In the genomic region with DNA sequence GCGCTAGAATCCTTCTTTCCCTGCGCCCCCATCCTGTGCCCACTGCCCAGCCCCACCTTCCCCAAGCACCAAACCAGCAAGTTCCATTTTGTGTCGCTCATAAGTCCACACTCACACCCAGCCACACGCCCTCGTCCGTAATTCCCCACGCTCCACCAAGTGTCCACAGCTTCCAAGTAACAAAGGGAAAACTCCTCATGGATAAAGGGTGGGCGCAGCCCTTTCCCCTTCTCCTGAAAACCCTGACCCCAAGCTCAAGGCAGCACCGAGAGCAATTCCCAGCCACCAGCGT, we compare ENCODE assay signal across 9 cellular contexts. TPM values are rescaled to one million over a fixed set of nuclear protein-coding genes. Genes with fewer than 3 reads are reported as not detected.
A peak's percentile ranks its signal among the peaks of the same experiment; 100 is the strongest.
DNase-seq lines count a peak whose midpoint lies in the region; ATAC-seq, FAIRE-seq and TF ChIP-seq lines count a peak whose summit lies in the region.
"Had no signal": no experiment of that assay in that cellular context is flagged by ENCODE, and none has a peak within 500 bp of the region (broad histone marks: within the 10 kb centered on the region; RNA-seq: fewer than 3 reads in every experiment).

No MANE protein-coding gene starts in this region.

- DNase-seq in NCI-H69 (lab: John Stamatoyannopoulos, UW) (peak; percentile 68), neural progenitor cell (ENCODE audit: low spot score) (no peak), foreskin melanocyte (no peak), HTR-8/SVneo (ENCODE audit: insufficient read length, low spot score) (no peak), NCI-H1436 treated with DMSO at 0.1 percent for 48 hours (lab: John Stamatoyannopoulos, UW) (no peak)

- peaks cover 0 to 27% (median 0%) of the 10 kb centered on the region in 11 experiments; a peak in 8 of 22 replicates for H4K20me1 ChIP-seq in BLaER1 treated with 17β-estradiol and CSF1 and Interleukin-3, amounts not matched to agents 10 nM and 100 nM
- peaks cover 39% of the 10 kb centered on the region for H4K20me1 ChIP-seq in neural progenitor cell (ENCODE audit: low read depth)

- H3K9me3 ChIP-seq in BLaER1 treated with 17β-estradiol and CSF1 and Interleukin-3, amounts not matched to agents 10 nM and 100 nM (replicated peaks in 1 of 11), result no peaks in the 10 kb centered on the region
- H3K9me3 ChIP-seq in endocrine pancreas (ENCODE audit: control insufficient read depth, low read length) (no peaks in the 10 kb centered on the region), neural progenitor cell (ENCODE audit: low read depth) (no peaks in the 10 kb centered on the region)

- H3K36me3 Mint-ChIP-seq in neural progenitor cell, result peaks cover 2% of the 10 kb centered on the region

- no peak overlapping the region for H2AFZ ChIP-seq in neural progenitor cell (replicated peaks)

- 0 out of 22 replicates have a peak overlapping the region, but pooled peaks of 1 of the 11 experiments have one; percentile 40 for H3K9ac ChIP-seq in BLaER1 treated with 17β-estradiol and CSF1 and Interleukin-3, amounts not matched to agents 10 nM and 100 nM
- H3K9ac ChIP-seq in endocrine pancreas (ENCODE audit: control insufficient read depth, insufficient read depth, low read length), result peak overlapping the region; percentile 77
- no peak overlapping the region for H3K9ac ChIP-seq in neural progenitor cell

- no peaks in the 10 kb centered on the region for H3K9me3 Mint-ChIP-seq in neural progenitor cell

- peaks cover 32% of the 10 kb centered on the region for H3F3A ChIP-seq in neural progenitor cell (ENCODE audit: low read depth)

- H3K4me2 ChIP-seq in BLaER1 treated with 17β-estradiol and CSF1 and Interleukin-3, amounts not matched to agents 10 nM and 100 nM, result peak overlapping the region; percentile 65 to 91 (median 77)
- peak overlapping the region; percentile 89 for H3K4me2 ChIP-seq in neural progenitor cell

- H3K4me1 ChIP-seq in BLaER1 treated with 17β-estradiol and CSF1 and Interleukin-3, amounts not matched to agents 10 nM and 100 nM, result peaks cover 32 to 45% (median 39%) of the 10 kb centered on the region in 10 experiments; a peak in 19 of 20 replicates
- H3K4me1 ChIP-seq in endocrine pancreas (ENCODE audit: control insufficient read depth, insufficient read depth, low read length) (no peaks in the 10 kb centered on the region), neural progenitor cell (peaks cover 46% of the 10 kb centered on the region)

- FAIRE-seq in HTR-8/SVneo (lab: Jason Lieb, UNC), result no peak

- H3K27me3 Mint-ChIP-seq in neural progenitor cell (ENCODE audit: insufficient read depth, low read depth), result peaks cover 17% of the 10 kb centered on the region

- peak overlapping the region; percentile 99 for H3K4me3 Mint-ChIP-seq in neural progenitor cell

- no peak overlapping the region for H3K27ac ChIP-seq in BLaER1 treated with 17β-estradiol and CSF1 and Interleukin-3, amounts not matched to agents 10 nM and 100 nM
- no peak overlapping the region for H3K27ac ChIP-seq in neural progenitor cell

- H3K4me1 Mint-ChIP-seq in neural progenitor cell, result peaks cover 49% of the 10 kb centered on the region

- no peak for ATAC-seq in HG02870 (IDR thresholded peaks at IDR 0.05; ENCODE audit: unreplicated experiment)

- peaks cover 57 to 82% (median 77%) of the 10 kb centered on the region in 11 experiments for H3K27me3 ChIP-seq in BLaER1 treated with 17β-estradiol and CSF1 and Interleukin-3, amounts not matched to agents 10 nM and 100 nM
- H3K27me3 ChIP-seq in endocrine pancreas (ENCODE audit: control insufficient read depth, insufficient read depth, low read length), result no peaks in the 10 kb centered on the region
- H3K27me3 ChIP-seq in neural progenitor cell, result peaks cover 21% of the 10 kb centered on the region

- peak overlapping the region; percentile 64 for H3K27ac Mint-ChIP-seq in neural progenitor cell

- H3K79me2 ChIP-seq in neural progenitor cell (ENCODE audit: low read depth), result peaks cover 54% of the 10 kb centered on the region

- no peaks in the 10 kb centered on the region for H3K36me3 ChIP-seq in BLaER1 treated with 17β-estradiol and CSF1 and Interleukin-3, amounts not matched to agents 10 nM and 100 nM
- no peaks in the 10 kb centered on the region for H3K36me3 ChIP-seq in endocrine pancreas (ENCODE audit: control insufficient read depth, insufficient read depth, low read length)
- H3K36me3 ChIP-seq in neural progenitor cell, result no peaks in the 10 kb centered on the region

- H3K4me3 ChIP-seq in BLaER1 treated with 17β-estradiol and CSF1 and Interleukin-3, amounts not matched to agents 10 nM and 100 nM, result peak overlapping the region; percentile 32 to 66 (median 48); a peak in 17 of 20 replicates
- H3K4me3 ChIP-seq in endocrine pancreas (ENCODE audit: control insufficient read depth, insufficient read depth, low read length), result peak overlapping the region; percentile 53
- H3K4me3 ChIP-seq in neural progenitor cell, result peak overlapping the region; percentile 72

- TF ChIP-seq CTCF in neural progenitor cell (IDR thresholded peaks at IDR 0.05), result no peak

RNA-seq across cellular contexts. Expression of a gene that starts 0.5 kb away (rescaled TPM):
- 95.6 and 123 TPM in 2 replicates for total RNA-seq in neural progenitor cell (ENCODE audit: low replicate concordance)

RNA-seq across cellular contexts. Expression of a gene that starts 51.5 kb away (rescaled TPM):
- 1.7 and 1.9 TPM in 2 replicates for total RNA-seq in neural progenitor cell (ENCODE audit: low replicate concordance)
- total RNA-seq: RPMI7951 had no signal

RNA-seq across cellular contexts. Expression of a gene that starts 53.2 kb away (rescaled TPM):
- total RNA-seq in neural progenitor cell (ENCODE audit: low replicate concordance), result 0.22 TPM in 1 of 2 replicates, not detected in the other
- total RNA-seq: RPMI7951 had no signal
